Comparison of ENCODE assay signal across 9 cellular contexts in the genomic region with DNA sequence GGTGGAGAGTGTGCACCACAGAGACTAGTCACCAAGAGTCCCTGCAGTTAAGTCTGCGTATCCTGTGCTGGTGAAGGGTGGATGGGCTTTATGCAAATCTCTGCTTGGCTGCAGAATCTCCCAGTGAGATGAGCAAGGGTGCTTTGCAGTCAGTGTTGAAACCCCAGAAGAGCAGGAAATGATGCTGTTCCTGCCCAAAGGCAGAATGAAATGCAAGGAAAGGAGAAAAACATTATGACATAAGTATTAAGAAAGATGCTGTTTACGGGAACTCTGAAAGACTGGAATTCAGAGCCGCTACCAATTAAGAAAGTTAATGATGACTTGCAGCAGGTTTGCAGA. TPM values are rescaled to one million over a fixed set of nuclear protein-coding genes. Genes with fewer than 3 reads are reported as not detected.
DNase-seq lines count a peak whose midpoint lies in the region; ATAC-seq and TF ChIP-seq lines count a peak whose summit lies in the region.
"Had no signal": no experiment of that assay in that cellular context is flagged by ENCODE, and none has a peak within 500 bp of the region (broad histone marks: within the 10 kb centered on the region; RNA-seq: fewer than 3 reads in every experiment).

No MANE protein-coding gene starts in this region.

- no peak overlapping the region for H3K27ac Mint-ChIP-seq in activated CD4-positive, alpha-beta memory T cell treated with anti-CD3 and anti-CD28 coated beads for 36 hours
- no peak overlapping the region for H3K27ac Mint-ChIP-seq in chondrocyte (ENCODE audit: unreplicated experiment)
- no peak overlapping the region for H3K27ac Mint-ChIP-seq in glutamatergic neuron (ENCODE audit: unreplicated experiment)

- no peaks in the 10 kb centered on the region for H3K27me3 ChIP-seq in upper lobe of left lung

- H3K9me3 ChIP-seq in upper lobe of left lung, result no peaks in the 10 kb centered on the region

- ATAC-seq in Right ventricle myocardium superior (ENCODE audit: poor library complexity) (peak; percentile 62), HG03060 (IDR thresholded peaks at IDR 0.05; ENCODE audit: low read depth, unreplicated experiment) (peak; percentile 43), upper lobe of left lung (ENCODE audit: low FRiP score in 2 of 2) (peak; percentile 52 to 68)

- no peak overlapping the region for H3K4me3 Mint-ChIP-seq in activated CD4-positive, alpha-beta memory T cell treated with anti-CD3 and anti-CD28 coated beads for 36 hours
- H3K4me3 Mint-ChIP-seq in chondrocyte (ENCODE audit: unreplicated experiment), result no peak overlapping the region
- H3K4me3 Mint-ChIP-seq in glutamatergic neuron (ENCODE audit: unreplicated experiment), result no peak overlapping the region

- H3K27ac ChIP-seq in upper lobe of left lung (peak overlapping the region; percentile 70 to 85 (median 78)), coronary artery (peak overlapping the region in 1 of 2 donors; percentile 52)
- H3K27ac ChIP-seq: VCaP had no signal

- peak in 1 of 4 donors; percentile 68 for TF ChIP-seq POLR2A in upper lobe of left lung (IDR thresholded peaks at IDR 0.05)

- H3K36me3 Mint-ChIP-seq in activated CD4-positive, alpha-beta memory T cell treated with anti-CD3 and anti-CD28 coated beads for 36 hours, result no peaks in the 10 kb centered on the region
- H3K36me3 Mint-ChIP-seq in chondrocyte (ENCODE audit: low read depth) (no peaks in the 10 kb centered on the region), glutamatergic neuron (ENCODE audit: unreplicated experiment) (no peaks in the 10 kb centered on the region)

- intact Hi-C loops in Right ventricle myocardium superior (cut with DNase I), result no loop called here
- intact Hi-C loops in cardiac septum (cut with DNase I), result no loop called here
- intact Hi-C loops in activated CD4-positive, alpha-beta memory T cell treated with anti-CD3 and anti-CD28 coated beads for 36 hours (cut with micrococcal nuclease), result no loop called here

- peaks cover 10% of the 10 kb centered on the region for H3K27me3 Mint-ChIP-seq in activated CD4-positive, alpha-beta memory T cell treated with anti-CD3 and anti-CD28 coated beads for 36 hours
- H3K27me3 Mint-ChIP-seq in chondrocyte (ENCODE audit: low read depth) (no peaks in the 10 kb centered on the region), glutamatergic neuron (ENCODE audit: unreplicated experiment) (no peaks in the 10 kb centered on the region)

- H3K36me3 ChIP-seq in upper lobe of left lung, result no peaks in the 10 kb centered on the region

- WGBS in upper lobe of left lung, 2 donors, result 43 to 55% methylated on average over 3 of the region's 3 CpGs

- DNase-seq in Right ventricle myocardium superior (no peak), cardiac septum (ENCODE audit: low spot score) (no peak), upper lobe of left lung (peak in 1 of 2 donors; percentile 64), chondrocyte (ENCODE audit: low spot score) (no peak), glutamatergic neuron (no peak), coronary artery (ENCODE audit: low spot score) (no peak)
- peak; percentile 52 for DNase-seq in activated CD4-positive, alpha-beta memory T cell treated with anti-CD3 and anti-CD28 coated beads for 36 hours

- POLR2A ChIA-PET in activated CD4-positive, alpha-beta memory T cell treated with anti-CD3 and anti-CD28 coated beads for 36 hours (lab: Charles Lee), result no interaction called here

- no peak for TF ChIP-seq CTCF in upper lobe of left lung (IDR thresholded peaks at IDR 0.05)
- no peak for TF ChIP-seq CTCF in chondrocyte (IDR thresholded peaks at IDR 0.05)
- no peak for TF ChIP-seq CTCF in glutamatergic neuron (IDR thresholded peaks at IDR 0.05; ENCODE audit: partially characterized antibody, unreplicated experiment)
- no peak for TF ChIP-seq CTCF in coronary artery (IDR thresholded peaks at IDR 0.05)

- peak; percentile 56 to 92 (median 90) for TF ChIP-seq EP300 in upper lobe of left lung (IDR thresholded peaks at IDR 0.05)

- CTCF ChIA-PET in activated CD4-positive, alpha-beta memory T cell treated with anti-CD3 and anti-CD28 coated beads for 36 hours (lab: Charles Lee), result interaction anchor here (1.2 kb wide), 1 partner anchor 9 kb away, joined by 3 read pairs; no protein-coding TSS in a partner anchor

- H3K4me1 ChIP-seq in upper lobe of left lung, result peaks cover 0 to 10% (median 0%) of the 10 kb centered on the region in 4 donors

- H3K4me3 ChIP-seq in upper lobe of left lung, result no peak overlapping the region
- H3K4me3 ChIP-seq in coronary artery, result no peak overlapping the region

- peaks cover 19% of the 10 kb centered on the region for H3K4me1 Mint-ChIP-seq in activated CD4-positive, alpha-beta memory T cell treated with anti-CD3 and anti-CD28 coated beads for 36 hours (ENCODE audit: low read depth)
- H3K4me1 Mint-ChIP-seq in chondrocyte (ENCODE audit: low read depth) (peaks cover 3% of the 10 kb centered on the region), glutamatergic neuron (ENCODE audit: low read depth, unreplicated experiment) (no peaks in the 10 kb centered on the region)

- H3K9me3 Mint-ChIP-seq in activated CD4-positive, alpha-beta memory T cell treated with anti-CD3 and anti-CD28 coated beads for 36 hours, result no peaks in the 10 kb centered on the region
- H3K9me3 Mint-ChIP-seq in chondrocyte (ENCODE audit: low read depth) (no peaks in the 10 kb centered on the region), glutamatergic neuron (ENCODE audit: unreplicated experiment) (no peaks in the 10 kb centered on the region)

RNA-seq across cellular contexts. Expression of a gene that starts 25.4 kb away (rescaled TPM):
- total RNA-seq in Right ventricle myocardium superior, result 495 TPM
- 98.6 TPM for total RNA-seq in cardiac septum
- total RNA-seq in activated CD4-positive, alpha-beta memory T cell treated with anti-CD3 and anti-CD28 coated beads for 36 hours, result 10 to 100 TPM; 22.0 to 22.2 TPM
- 100 to 1,000 TPM; 208 to 306 (median 234) TPM for total RNA-seq in upper lobe of left lung
- 40.9 to 58.1 TPM (median 41.2 TPM) in 3 replicates for total RNA-seq in chondrocyte
- total RNA-seq in glutamatergic neuron (ENCODE audit: unreplicated experiment), result 31.7 TPM
